ENCODE assay signal across 27 cellular contexts in genomic region chr2:38467768-38468463, GRCh38.
DNase-seq lines count a peak whose midpoint lies in the region; ATAC-seq and TF ChIP-seq lines count a peak whose summit lies in the region.
"Had no signal": no experiment of that assay in that cellular context is flagged by ENCODE, and none has a peak within 500 bp of the region (broad histone marks: within the 10 kb centered on the region; RNA-seq: fewer than 3 reads in every experiment).

No MANE protein-coding gene starts in this region.

- H3K9me3 ChIP-seq in mammary epithelial cell (replicated peaks; ENCODE audit: insufficient read depth, low read length) (no peaks in the 10 kb centered on the region), mucosa of descending colon (no peaks in the 10 kb centered on the region), stomach (no peaks in the 10 kb centered on the region)
- H3K9me3 ChIP-seq: right lobe of liver, SK-N-SH, tibial nerve had no signal

- no peaks in the 10 kb centered on the region for H3F3A ChIP-seq in GM23338 (replicated peaks; ENCODE audit: low read depth)

- peaks cover 4% of the 10 kb centered on the region; the same call in 1 of the 3 replicates for H3K4me1 Mint-ChIP-seq in GM23338
- H3K4me1 Mint-ChIP-seq: central memory CD8-positive, alpha-beta T cell had no signal

- in situ Hi-C loops in mammary epithelial cell (cut with MboI; ENCODE audit: low sequenced_read_pairs in 2 of 2), result no loop called here

- DNase-seq in GM23338 (ENCODE audit: low spot score), result no peak
- peak; percentile 40 for DNase-seq in mammary epithelial cell
- DNase-seq in mucosa of descending colon, result no peak
- DNase-seq in stomach, result no peak
- no peak for DNase-seq in glomerular visceral epithelial cell (ENCODE audit: extremely low spot score)
- DNase-seq in stimulated activated naive CD4-positive, alpha-beta T cell (lab: John Stamatoyannopoulos, UW), result no peak
- no peak for DNase-seq in OCI-M2 (lab: John Stamatoyannopoulos, UW; ENCODE audit: unreplicated experiment)
- DNase-seq in NCI-H2107 treated with DMSO at 0.1 percent for 48 hours (lab: John Stamatoyannopoulos, UW; ENCODE audit: unreplicated experiment), result no peak
- DNase-seq: activated CD4-positive, alpha-beta T cell treated with anti-CD3 and anti-CD28 coated beads for 36 hours; activated CD8-positive, alpha-beta memory T cell treated with anti-CD3 and anti-CD28 coated beads for 24 hours; activated effector memory CD4-positive, alpha-beta T cell treated with anti-CD3 and anti-CD28 coated beads, Interleukin-2, amount 50 U/mL, for 16 hours; CD8-positive, alpha-beta T cell; glutamatergic neuron; left ventricle myocardium superior; midbrain; NCI-H1436; NCI-H446; NCI-H774; right lobe of liver; SK-N-SH; stimulated activated naive CD4-positive, alpha-beta T cell treated with Interleukin-2 at 50 U/mL for 16 hours; T-helper 2 cell had no signal

- intact Hi-C loops in mammary epithelial cell (cut with micrococcal nuclease) (no loop called here), mucosa of descending colon (cut with DNase I, micrococcal nuclease) (no loop called here), stomach (cut with DNase I; ENCODE audit: low total_unique reads) (loop anchor here (10.0 kb wide), 1 partner anchor 153 kb away; no protein-coding TSS in a partner anchor)

- WGBS in mammary epithelial cell (ENCODE audit: low coverage, missing lambda C conversion rate), result 18% methylated on average over 4 of the region's 4 CpGs
- 58 to 76% (median 66%) methylated on average over 4 of the region's 4 CpGs for WGBS in stomach, 5 donors

- H3K36me3 ChIP-seq in GM23338 (ENCODE audit: insufficient read depth) (no peaks in the 10 kb centered on the region), mammary epithelial cell (ENCODE audit: insufficient read depth, low read length) (no peaks in the 10 kb centered on the region), mucosa of descending colon (ENCODE audit: low read depth) (no peaks in the 10 kb centered on the region), stomach (no peaks in the 10 kb centered on the region)
- H3K36me3 ChIP-seq: right lobe of liver, tibial nerve had no signal

- no peaks in the 10 kb centered on the region for H3K36me3 Mint-ChIP-seq in GM23338 (ENCODE audit: low read depth)
- H3K36me3 Mint-ChIP-seq: CD8-positive, alpha-beta T cell; natural killer cell treated with Interleukin-12 subunit alpha and Interleukin-12 subunit beta and Interleukin-15 and Interleukin-18, amount 100 ng/mL, for 72 hours had no signal

- no peak overlapping the region for H3K9ac ChIP-seq in mammary epithelial cell (ENCODE audit: insufficient read depth, low read length)
- H3K9ac ChIP-seq: parathyroid adenoma, SK-N-SH had no signal

- no peaks in the 10 kb centered on the region for H3K27me3 Mint-ChIP-seq in GM23338 (ENCODE audit: insufficient read depth, low read depth, poor library complexity)

- no peak overlapping the region for H3K27ac ChIP-seq in GM23338 (ENCODE audit: low read depth)
- H3K27ac ChIP-seq in mammary epithelial cell (ENCODE audit: insufficient read depth, low read depth, low read length), result no peak overlapping the region
- peak overlapping the region in 4 of 5 donors; percentile 73 to 86 (median 76) for H3K27ac ChIP-seq in stomach
- H3K27ac ChIP-seq: parathyroid adenoma, right lobe of liver had no signal

- H3K4me3 ChIP-seq in GM23338 (no peak overlapping the region), mammary epithelial cell (replicated peaks in 1 of 3; ENCODE audit: insufficient read depth in 1 of 3, low read depth in 2 of 3, low read length in 3 of 3) (no peak overlapping the region), mucosa of descending colon (no peak overlapping the region), stomach (no peak overlapping the region)
- H3K4me3 ChIP-seq: K562, right lobe of liver, tibial nerve had no signal

- no peak overlapping the region for H3K4me3 Mint-ChIP-seq in GM23338
- H3K4me3 Mint-ChIP-seq: activated CD4-positive, alpha-beta T cell treated with anti-CD3 and anti-CD28 coated beads for 36 hours; CD8-positive, alpha-beta T cell; central memory CD8-positive, alpha-beta T cell; natural killer cell treated with Interleukin-12 subunit alpha and Interleukin-12 subunit beta and Interleukin-15 and Interleukin-18, amount 100 ng/mL, for 72 hours had no signal

- TF ChIP-seq POLR2A in stomach (IDR thresholded peaks at IDR 0.05), result no peak

- peak overlapping the region; percentile 62; the same call in 1 of the 2 replicates for H3K27ac Mint-ChIP-seq in GM23338
- H3K27ac Mint-ChIP-seq: activated CD4-positive, alpha-beta T cell treated with anti-CD3 and anti-CD28 coated beads for 36 hours; CD8-positive, alpha-beta T cell had no signal

- H2AFZ ChIP-seq in GM23338, result no peak overlapping the region
- no peak overlapping the region for H2AFZ ChIP-seq in mammary epithelial cell (ENCODE audit: low read depth, low read length)
- H2AFZ ChIP-seq: parathyroid adenoma had no signal

- H3K79me2 ChIP-seq in GM23338 (replicated peaks; ENCODE audit: insufficient read depth) (no peaks in the 10 kb centered on the region), mammary epithelial cell (ENCODE audit: insufficient read depth, low read length) (no peaks in the 10 kb centered on the region)
- H3K79me2 ChIP-seq: parathyroid adenoma had no signal

- no peaks in the 10 kb centered on the region for H4K20me1 ChIP-seq in GM23338 (replicated peaks; ENCODE audit: insufficient read depth)
- H4K20me1 ChIP-seq in mammary epithelial cell (ENCODE audit: insufficient read depth, low read length), result no peaks in the 10 kb centered on the region

- BruUV-seq in mammary epithelial cell (replicated peaks; lab: Mats Ljungman, UMichigan), result no TSS peak

- no peaks in the 10 kb centered on the region for H3K9me2 ChIP-seq in GM23338 (ENCODE audit: insufficient read depth)
- H3K9me2 ChIP-seq: SK-N-SH had no signal

- dilution Hi-C loops in mammary epithelial cell (cut with HindIII; ENCODE audit: low sequenced_read_pairs), result loop anchor here (5.0 kb wide), 2 partner anchors 39 to 51 kb away; no protein-coding TSS in a partner anchor

- H3K4me1 ChIP-seq in GM23338 (ENCODE audit: insufficient read depth) (0 out of 2 replicates have a peak, but pooled peaks cover 3% of the 10 kb centered on the region), mammary epithelial cell (ENCODE audit: insufficient read depth, low read length) (peaks cover 23% of the 10 kb centered on the region), mucosa of descending colon (ENCODE audit: low read depth) (no peaks in the 10 kb centered on the region), stomach (peaks cover 0 to 61% (median 20%) of the 10 kb centered on the region in 4 donors)
- H3K4me1 ChIP-seq: parathyroid adenoma had no signal

- no peaks in the 10 kb centered on the region for H3K9me3 Mint-ChIP-seq in GM23338
- H3K9me3 Mint-ChIP-seq: CD8-positive, alpha-beta T cell; central memory CD8-positive, alpha-beta T cell; natural killer cell treated with Interleukin-12 subunit alpha and Interleukin-12 subunit beta and Interleukin-15 and Interleukin-18, amount 100 ng/mL, for 72 hours had no signal

- ATAC-seq in GM23338 (no peak), mucosa of descending colon (peak; percentile 38)
- ATAC-seq: activated CD4-positive, alpha-beta T cell treated with anti-CD3 and anti-CD28 coated beads for 36 hours; CD8-positive, alpha-beta T cell; K562; left ventricle myocardium superior; natural killer cell treated with Interleukin-12 subunit alpha and Interleukin-12 subunit beta and Interleukin-15 and Interleukin-18, amount 100 ng/mL, for 72 hours had no signal

- TF ChIP-seq CTCF in GM23338 (conservative IDR thresholded peaks at IDR 0.05; ENCODE audit: low read depth in 2 of 2), result no peak
- no peak for TF ChIP-seq CTCF in mammary epithelial cell (conservative IDR thresholded peaks at IDR 0.05 in 1 of 2, IDR thresholded peaks at IDR 0.05 in 1 of 2; ENCODE audit: extremely low read depth in 1 of 2, insufficient read depth in 1 of 2, low read depth in 1 of 2, low read length in 2 of 2)
- TF ChIP-seq CTCF in mucosa of descending colon (IDR thresholded peaks at IDR 0.05), result no peak
- TF ChIP-seq CTCF in stomach (IDR thresholded peaks at IDR 0.05), result no peak

- no peak overlapping the region for H3K4me2 ChIP-seq in GM23338
- no peak overlapping the region for H3K4me2 ChIP-seq in mammary epithelial cell (ENCODE audit: insufficient read depth, low read depth, low read length)
- H3K4me2 ChIP-seq: SK-N-SH had no signal

- no peak for TF ChIP-seq EP300 in stomach (IDR thresholded peaks at IDR 0.05)

- CTCF ChIA-PET in mammary epithelial cell (lab: Charles Lee; ENCODE audit: low non-redundant PET), result no interaction called here

- no peaks in the 10 kb centered on the region for H3K27me3 ChIP-seq in GM23338 (ENCODE audit: insufficient read depth)
- no peaks in the 10 kb centered on the region for H3K27me3 ChIP-seq in mammary epithelial cell (ENCODE audit: insufficient read depth, low read length)
- H3K27me3 ChIP-seq in stomach, result no peaks in the 10 kb centered on the region
- H3K27me3 ChIP-seq: right lobe of liver, tibial nerve had no signal

TF ChIP-seq in GM23338, 12 proteins besides CTCF, POLR2A, EP300 and RAD21:
- TF ChIP-seq CREB1 (CRISPR knock-in tag; IDR thresholded peaks at IDR 0.05; ENCODE audit: low read depth), result no peak
- no peak for TF ChIP-seq ZNF114 (CRISPR knock-in tag; IDR thresholded peaks at IDR 0.05)
- TF ChIP-seq STAT1 (IDR thresholded peaks at IDR 0.05; ENCODE audit: unreplicated experiment), result no peak

Comparison
In these comparisons a context has a peak if more than half of its experiments do, and no peak if none do; other contexts are left out.
1. H3K27ac ChIP-seq: peak in stomach (4 of 5); none in GM23338 (single experiment) and mammary epithelial cell (single experiment).